In the genomic region with DNA sequence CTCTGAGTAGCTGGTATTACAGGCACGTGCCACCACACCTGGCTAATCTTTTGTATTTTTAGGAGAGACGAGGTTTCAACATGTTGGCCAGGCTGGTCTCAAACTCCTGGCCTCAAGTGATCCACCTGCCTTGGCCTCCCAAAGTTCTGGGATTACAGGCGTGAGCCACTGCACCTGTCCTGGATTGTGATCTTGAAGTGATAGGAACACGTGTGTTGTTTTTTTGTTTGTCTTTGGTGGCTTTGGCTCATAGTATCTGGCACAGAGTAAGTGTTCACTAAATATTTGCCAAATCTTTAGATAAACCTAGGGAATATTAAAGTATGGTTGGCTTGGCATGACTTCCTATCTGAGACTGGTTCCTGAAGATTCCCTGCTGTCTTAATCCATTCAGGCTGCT, we compare ENCODE assay signal across 27 cellular contexts.
"Had no signal": no experiment of that assay in that cellular context is flagged by ENCODE, and none has a peak within 500 bp of the region (broad histone marks: within the 10 kb centered on the region; RNA-seq: fewer than 3 reads in every experiment).

No MANE protein-coding gene starts in this region.

- ATAC-seq: heart right ventricle; left cardiac atrium; left lung; lower lobe of right lung; naive thymus-derived CD8-positive, alpha-beta T cell; sciatic nerve; stimulated activated naive B cell treated with anti-CD40 and anti-IgM and Interleukin-4, amounts not matched to agents 10 μg/mL and 1 μg/mL and 100 μg/mL, for 72 hours; stimulated activated naive CD8-positive, alpha-beta T cell treated with anti-CD3 and anti-CD28 coated beads, Interleukin-15, Interleukin-2, amounts not matched to agents 100 U/mL and 50 U/mL, for 24 hours had no signal

- H3K27me3 ChIP-seq: heart right ventricle, hepatocyte, left lung, ovary, stomach, testis, thyroid gland, transverse colon, upper lobe of left lung, vagina had no signal

- H3K27me3 Mint-ChIP-seq: naive thymus-derived CD8-positive, alpha-beta T cell; stimulated activated naive B cell treated with anti-CD40 and anti-IgM and Interleukin-4, amounts not matched to agents 10 μg/mL and 1 μg/mL and 100 μg/mL, for 72 hours had no signal

- H3K36me3 ChIP-seq: left lung, lower lobe of right lung, ovary, prostate gland, stomach, thyroid gland, transverse colon, upper lobe of left lung, vagina had no signal

- H3K9me3 Mint-ChIP-seq: naive thymus-derived CD8-positive, alpha-beta T cell; stimulated activated naive B cell treated with anti-CD40 and anti-IgM and Interleukin-4, amounts not matched to agents 10 μg/mL and 1 μg/mL and 100 μg/mL, for 72 hours had no signal

- FAIRE-seq: keratinocyte had no signal

- H3K27ac Mint-ChIP-seq: naive thymus-derived CD8-positive, alpha-beta T cell; stimulated activated naive B cell treated with anti-CD40 and anti-IgM and Interleukin-4, amounts not matched to agents 10 μg/mL and 1 μg/mL and 100 μg/mL, for 72 hours had no signal

- H3K27ac ChIP-seq: heart right ventricle, hepatocyte, left lung, lower lobe of right lung, ovary, prostate gland, skin epidermis, stomach, testis, thyroid gland, transverse colon, upper lobe of left lung, vagina had no signal

- H3K4me1 Mint-ChIP-seq: stimulated activated naive B cell treated with anti-CD40 and anti-IgM and Interleukin-4, amounts not matched to agents 10 μg/mL and 1 μg/mL and 100 μg/mL, for 72 hours had no signal

- H3K4me3 ChIP-seq: heart right ventricle, hepatocyte, left lung, lower lobe of right lung, ovary, prostate gland, skin epidermis, stomach, testis, thyroid gland, transverse colon, upper lobe of left lung, vagina had no signal

- DNase-seq: heart right ventricle; kidney glomerular epithelial cell; left cardiac atrium; left lung; lower lobe of right lung; mammary epithelial cell; mesenchymal stem cell; naive thymus-derived CD8-positive, alpha-beta T cell; ovary; posterior cingulate gyrus; stimulated activated CD4-positive, alpha-beta T cell treated with anti-CD3 and anti-CD28 coated beads, Interleukin-12 subunit alpha, Interleukin-12 subunit beta, amount 100 ng/mL, for 4 hours; stimulated activated CD4-positive, alpha-beta T cell treated with anti-CD3 and anti-CD28 coated beads, Interleukin-15, amount 100 ng/mL, for 24 hours; stimulated activated CD4-positive, alpha-beta T cell treated with anti-CD3 and anti-CD28 coated beads, Interleukin-2, amount 100 ng/mL, for 24 hours; stimulated activated CD4-positive, alpha-beta T cell treated with anti-CD3 and anti-CD28 coated beads, Interleukin-4, amount 100 ng/mL, for 1 hour; stimulated activated naive B cell treated with anti-CD40 and anti-IgM and Interleukin-4, amounts not matched to agents 10 μg/mL and 1 μg/mL and 100 μg/mL, for 72 hours; stimulated activated naive CD8-positive, alpha-beta T cell treated with anti-CD3 and anti-CD28 coated beads, Interleukin-15, Interleukin-2, amounts not matched to agents 100 U/mL and 50 U/mL, for 24 hours; stomach; testis; thyroid gland; transverse colon; upper lobe of left lung had no signal

- H3K4me1 ChIP-seq: left lung, prostate gland, transverse colon, vagina had no signal

- H3K4me3 Mint-ChIP-seq: naive thymus-derived CD8-positive, alpha-beta T cell; stimulated activated naive B cell treated with anti-CD40 and anti-IgM and Interleukin-4, amounts not matched to agents 10 μg/mL and 1 μg/mL and 100 μg/mL, for 72 hours had no signal

- H3K9me3 ChIP-seq: heart right ventricle, left lung, lower lobe of right lung, ovary, prostate gland, stomach, testis, thyroid gland, transverse colon, upper lobe of left lung, vagina had no signal
